10 cellular contexts compared by ENCODE assay signal in genomic region chr1:55204997-55205396, GRCh38. TPM values are rescaled to one million over a fixed set of nuclear protein-coding genes. Genes with fewer than 3 reads are reported as not detected.
A peak's percentile ranks its signal among the peaks of the same experiment; 100 is the strongest.
DNase-seq lines count a peak whose midpoint lies in the region; ATAC-seq, FAIRE-seq and TF ChIP-seq lines count a peak whose summit lies in the region.
"Had no signal": no experiment of that assay in that cellular context is flagged by ENCODE, and none has a peak within 500 bp of the region (broad histone marks: within the 10 kb centered on the region; RNA-seq: fewer than 3 reads in every experiment).

No MANE protein-coding gene starts in this region.

- no peak overlapping the region for H3K4me3 ChIP-seq in foreskin fibroblast (ENCODE audit: low read depth in 1 of 2, low read length in 2 of 2)
- H3K4me3 ChIP-seq: spleen had no signal

- DNase-seq in GM12891 (ENCODE audit: insufficient read length, low spot score) (no peak), foreskin fibroblast (peak; percentile 35 to 58), NCI-H1694 (lab: John Stamatoyannopoulos, UW) (no peak), NCI-H526 treated with DMSO at 0.1 percent for 48 hours (lab: John Stamatoyannopoulos, UW) (no peak), NCI-H345 treated with DMSO at 0.1 percent for 48 hours (lab: John Stamatoyannopoulos, UW; ENCODE audit: unreplicated experiment) (no peak)
- no peak for DNase-seq in activated CD4-positive, alpha-beta T cell treated with anti-CD3 and anti-CD28 coated beads, Interleukin-2, amount 50 U/mL, for 1 hour
- DNase-seq: NCI-H2029, spleen had no signal

- TF ChIP-seq CTCF in foreskin fibroblast (IDR thresholded peaks at IDR 0.05; ENCODE audit: low read depth, low read length), result no peak

- TF ChIP-seq POLR2A in GM12891 (IDR thresholded peaks at IDR 0.05; ENCODE audit: low read depth, low read length), result no peak

- peak; percentile 87 for ATAC-seq in GM21360 (IDR thresholded peaks at IDR 0.05; ENCODE audit: unreplicated experiment)
- ATAC-seq in HG03354 (IDR thresholded peaks at IDR 0.05; ENCODE audit: poor library complexity, severe bottlenecking, unreplicated experiment), result peak; percentile 77

- FAIRE-seq in GM12891 (lab: Jason Lieb, UNC), result peak; percentile 62

TF ChIP-seq in GM12891, 5 proteins besides CTCF, POLR2A, EP300 and RAD21:
- TF ChIP-seq POLR2AphosphoS5 (IDR thresholded peaks at IDR 0.05; ENCODE audit: low read depth, low read length) (no peak), POU2F2 (IDR thresholded peaks at IDR 0.05; ENCODE audit: low read depth, low read length) (no peak), SPI1 (IDR thresholded peaks at IDR 0.05; ENCODE audit: low read depth, low read length) (no peak), TAF1 (IDR thresholded peaks at IDR 0.05; ENCODE audit: low read depth, low read length) (no peak), PAX5 (IDR thresholded peaks at IDR 0.05; ENCODE audit: insufficient read depth, low read length, severe bottlenecking) (no peak)

RNA-seq across cellular contexts. Expression of gene USP24, which starts 10.2 kb away (rescaled TPM):
- 12.9 TPM for polyA plus RNA-seq in GM12891 (2012; ENCODE audit: low read depth, missing spikeins)

Comparison
In these comparisons a context has a peak if more than half of its experiments do, and no peak if none do; other contexts are left out.
1. DNase-seq: peak in foreskin fibroblast (2 of 2); none in GM12891 (single experiment), NCI-H1694 (single experiment), NCI-H526 treated with DMSO at 0.1 percent for 48 hours (single experiment), NCI-H345 treated with DMSO at 0.1 percent for 48 hours (single experiment) and activated CD4-positive, alpha-beta T cell treated with anti-CD3 and anti-CD28 coated beads, Interleukin-2, amount 50 U/mL, for 1 hour (single experiment).